ENCODE assay signal across 34 cellular contexts in genomic region chr6:114827135-114827534, GRCh38.
DNase-seq lines count a peak whose midpoint lies in the region; ATAC-seq, FAIRE-seq and TF ChIP-seq lines count a peak whose summit lies in the region.
"Had no signal": no experiment of that assay in that cellular context is flagged by ENCODE, and none has a peak within 500 bp of the region (broad histone marks: within the 10 kb centered on the region; RNA-seq: fewer than 3 reads in every experiment).

No MANE protein-coding gene starts in this region.

- CTCF ChIA-PET in HepG2 (lab: Yijun Ruan, JAX; ENCODE audit: low intra/inter-chr PET ratio, low total read pairs) (no interaction called here), A549 (lab: Yijun Ruan, JAX) (interaction anchor here (0.6 kb wide), 1 partner anchor 440 kb away, joined by 3 read pairs; no protein-coding TSS in a partner anchor), IMR-90 (lab: Yijun Ruan, JAX) (no interaction called here), K562 (lab: Yijun Ruan, JAX; ENCODE audit: low intra/inter-chr PET ratio) (no interaction called here), OCI-LY7 (lab: Charles Lee; ENCODE audit: unreplicated experiment) (no interaction called here)

- H3K4ac ChIP-seq in IMR-90 (ENCODE audit: low read depth, low read length), result no peak overlapping the region

- H3K4me2 ChIP-seq in HepG2 (ENCODE audit: low read depth, low read length) (no peak overlapping the region), A549 (no peak overlapping the region), IMR-90 (ENCODE audit: low read depth, low read length) (no peak overlapping the region), K562 (ENCODE audit: insufficient read depth, low read length) (no peak overlapping the region), OCI-LY7 (ENCODE audit: low read length) (no peak overlapping the region)
- H3K4me2 ChIP-seq: BLaER1; BLaER1 treated with 17β-estradiol and CSF1 and Interleukin-3, amounts not matched to agents 10 nM and 100 nM had no signal

- no peak overlapping the region for H3K27ac ChIP-seq in HepG2 (ENCODE audit: extremely low read length, insufficient read depth, low read length)
- H3K27ac ChIP-seq in right lobe of liver, result no peak overlapping the region
- H3K27ac ChIP-seq in A549, result no peak overlapping the region
- H3K27ac ChIP-seq in IMR-90 (ENCODE audit: insufficient read depth, low read length), result no peak overlapping the region
- H3K27ac ChIP-seq in K562 (ENCODE audit: extremely low read depth, low read depth, low read length), result no peak overlapping the region
- H3K27ac ChIP-seq in OCI-LY7 (ENCODE audit: low read depth, low read length, poor library complexity, severe bottlenecking), result no peak overlapping the region
- H3K27ac ChIP-seq: 22Rv1; BLaER1; BLaER1 treated with 17β-estradiol and CSF1 and Interleukin-3, amounts not matched to agents 10 nM and 100 nM; C4-2B had no signal

- TF ChIP-seq POLR2A in HepG2 (IDR thresholded peaks at IDR 0.05; ENCODE audit: insufficient read depth in 1 of 2, low read depth in 2 of 2, low read length in 2 of 2), result no peak
- no peak for TF ChIP-seq POLR2A in right lobe of liver (IDR thresholded peaks at IDR 0.05)
- TF ChIP-seq POLR2A in A549 (IDR thresholded peaks at IDR 0.05; ENCODE audit: low read length), result no peak
- no peak for TF ChIP-seq POLR2A in IMR-90 (IDR thresholded peaks at IDR 0.05; ENCODE audit: low read depth, low read length)
- TF ChIP-seq POLR2A in K562 (conservative IDR thresholded peaks at IDR 0.05), result no peak

- H2AK5ac ChIP-seq in IMR-90 (ENCODE audit: low read depth, low read length), result no peak overlapping the region

- H3K27me3 ChIP-seq in HepG2 (ENCODE audit: control insufficient read depth in 1 of 2, insufficient read depth in 2 of 2, low read length in 2 of 2) (no peaks in the 10 kb centered on the region), right lobe of liver (no peaks in the 10 kb centered on the region), IMR-90 (ENCODE audit: control insufficient read depth, insufficient read depth, low read length) (no peaks in the 10 kb centered on the region), K562 (ENCODE audit: control insufficient read depth in 2 of 2, insufficient read depth in 2 of 2, low read length in 2 of 2) (no peaks in the 10 kb centered on the region)
- H3K27me3 ChIP-seq: BE2C; BLaER1; BLaER1 treated with 17β-estradiol and CSF1 and Interleukin-3, amounts not matched to agents 10 nM and 100 nM had no signal

- no peaks in the 10 kb centered on the region for H3K9me2 ChIP-seq in OCI-LY7 (ENCODE audit: insufficient read depth, low read length)

- no peak overlapping the region for H3K14ac ChIP-seq in IMR-90 (replicated peaks; ENCODE audit: low read depth, low read length)

- DNase-seq in HepG2 (ENCODE audit: low spot score), result no peak
- DNase-seq in right lobe of liver, result no peak
- no peak for DNase-seq in A549 (ENCODE audit: low read depth in 1 of 2, low spot score in 1 of 2)
- DNase-seq in IMR-90, result no peak
- DNase-seq in K562 (ENCODE audit: extremely low read depth in 1 of 4, low spot score in 3 of 4), result no peak
- no peak for DNase-seq in OCI-LY7 (ENCODE audit: low spot score)
- no peak for DNase-seq in NCI-H146 (lab: John Stamatoyannopoulos, UW)
- DNase-seq: 8988T; ACHN; AML-193; BE2C; C1 segment of cervical spinal cord; Caco-2; Calu3; CD4-positive, alpha-beta memory T cell; CD4-positive, alpha-beta T cell; CD4-positive, CD25-positive, alpha-beta regulatory T cell; CD8-positive, alpha-beta memory T cell; CD8-positive, alpha-beta T cell; COR-L47; DMS 273 treated with DMSO at 0.1 percent for 48 hours; DMS153; DMS53; DMS79; DMS79 treated with DMSO at 0.1 percent for 48 hours; DND-41; EL had no signal

- FAIRE-seq in HepG2 (lab: Jason Lieb, UNC) (no peak), A549 (lab: Jason Lieb, UNC) (no peak), K562 (lab: Jason Lieb, UNC) (no peak)
- FAIRE-seq: A204.1, D721Med had no signal

- no peak for TF ChIP-seq EP300 in HepG2 (IDR thresholded peaks at IDR 0.05; ENCODE audit: low read depth in 2 of 2, low read length in 2 of 2)
- no peak for TF ChIP-seq EP300 in HepG2 (CRISPR knock-in tag; IDR thresholded peaks at IDR 0.05; ENCODE audit: borderline replicate concordance)
- no peak for TF ChIP-seq EP300 in A549 (IDR thresholded peaks at IDR 0.05)
- TF ChIP-seq EP300 in K562 (IDR thresholded peaks at IDR 0.05; ENCODE audit: low read length), result no peak

- H3K56ac ChIP-seq in IMR-90 (ENCODE audit: extremely low read depth, insufficient read depth, low read length), result no peak overlapping the region

- H4K8ac ChIP-seq in IMR-90 (ENCODE audit: low read depth in 2 of 2, low read length in 2 of 2), result no peak overlapping the region

- H3K4me3 ChIP-seq in HepG2 (replicated peaks in 1 of 3; ENCODE audit: insufficient read depth in 1 of 3, low read depth in 2 of 3, low read length in 3 of 3), result no peak overlapping the region
- H3K4me3 ChIP-seq in right lobe of liver, result no peak overlapping the region
- no peak overlapping the region for H3K4me3 ChIP-seq in A549
- no peak overlapping the region for H3K4me3 ChIP-seq in IMR-90 (ENCODE audit: insufficient read depth, low read depth, low read length)
- H3K4me3 ChIP-seq in K562, result no peak overlapping the region
- no peak overlapping the region for H3K4me3 ChIP-seq in OCI-LY7 (ENCODE audit: low read depth, low read length, poor library complexity, severe bottlenecking)
- H3K4me3 ChIP-seq: BLaER1; BLaER1 treated with 17β-estradiol and CSF1 and Interleukin-3, amounts not matched to agents 10 nM and 100 nM had no signal

- H3K4me1 ChIP-seq in HepG2 (ENCODE audit: insufficient read depth, low read length) (no peaks in the 10 kb centered on the region), right lobe of liver (no peaks in the 10 kb centered on the region), A549 (no peaks in the 10 kb centered on the region), IMR-90 (ENCODE audit: control insufficient read depth, insufficient read depth, low read length) (no peaks in the 10 kb centered on the region), K562 (replicated peaks in 1 of 2; ENCODE audit: control insufficient read depth in 2 of 2, insufficient read depth in 2 of 2, low read length in 2 of 2) (no peaks in the 10 kb centered on the region), OCI-LY7 (ENCODE audit: insufficient read depth, low read length, poor library complexity, severe bottlenecking) (no peaks in the 10 kb centered on the region)
- H3K4me1 ChIP-seq: BLaER1; BLaER1 treated with 17β-estradiol and CSF1 and Interleukin-3, amounts not matched to agents 10 nM and 100 nM; Caco-2 had no signal

- H3K36me3 ChIP-seq in HepG2 (replicated peaks in 1 of 2; ENCODE audit: control insufficient read depth in 1 of 2, insufficient read depth in 2 of 2, low read length in 2 of 2), result no peaks in the 10 kb centered on the region
- H3K36me3 ChIP-seq in right lobe of liver, result no peaks in the 10 kb centered on the region
- H3K36me3 ChIP-seq in IMR-90 (ENCODE audit: control insufficient read depth, insufficient read depth, low read length), result no peaks in the 10 kb centered on the region
- no peaks in the 10 kb centered on the region for H3K36me3 ChIP-seq in K562 (ENCODE audit: control insufficient read depth, insufficient read depth, low read length)
- H3K36me3 ChIP-seq in OCI-LY7 (ENCODE audit: insufficient read depth, low read length), result no peaks in the 10 kb centered on the region
- H3K36me3 ChIP-seq: BE2C; BLaER1; BLaER1 treated with 17β-estradiol and CSF1 and Interleukin-3, amounts not matched to agents 10 nM and 100 nM had no signal

- H3K9me1 ChIP-seq in IMR-90 (ENCODE audit: insufficient read depth, low read length) (no peaks in the 10 kb centered on the region), K562 (ENCODE audit: control insufficient read depth, insufficient read depth, low read length) (no peaks in the 10 kb centered on the region)

- TF ChIP-seq CTCF in HepG2 (CRISPR knock-in tag; IDR thresholded peaks at IDR 0.05) (no peak), right lobe of liver (IDR thresholded peaks at IDR 0.05) (no peak), A549 (IDR thresholded peaks at IDR 0.05) (no peak), IMR-90 (conservative IDR thresholded peaks at IDR 0.05; ENCODE audit: low read depth, low read length) (no peak), K562 (IDR thresholded peaks at IDR 0.05 in 2 of 3, conservative IDR thresholded peaks at IDR 0.05 in 1 of 3; ENCODE audit: insufficient read depth in 2 of 3, low read depth in 1 of 3, low read length in 3 of 3) (no peak), OCI-LY7 (conservative IDR thresholded peaks at IDR 0.05; ENCODE audit: low read length) (no peak)

- H4K20me1 ChIP-seq in HepG2 (ENCODE audit: insufficient read depth, low read length), result no peaks in the 10 kb centered on the region
- no peaks in the 10 kb centered on the region for H4K20me1 ChIP-seq in IMR-90 (ENCODE audit: insufficient read depth, low read length)
- H4K20me1 ChIP-seq in K562 (replicated peaks; ENCODE audit: control insufficient read depth, insufficient read depth, low read length), result no peaks in the 10 kb centered on the region
- H4K20me1 ChIP-seq in OCI-LY7 (ENCODE audit: insufficient read depth, low read length), result no peaks in the 10 kb centered on the region
- H4K20me1 ChIP-seq: BLaER1; BLaER1 treated with 17β-estradiol and CSF1 and Interleukin-3, amounts not matched to agents 10 nM and 100 nM had no signal

- no peak for TF ChIP-seq RAD21 in HepG2 (CRISPR knock-in tag; IDR thresholded peaks at IDR 0.05)
- no peak for TF ChIP-seq RAD21 in A549 (conservative IDR thresholded peaks at IDR 0.05 in 1 of 2, IDR thresholded peaks at IDR 0.05 in 1 of 2)
- TF ChIP-seq RAD21 in IMR-90 (IDR thresholded peaks at IDR 0.05; ENCODE audit: low read length), result no peak
- no peak for TF ChIP-seq RAD21 in K562 (CRISPR knock-in tag; conservative IDR thresholded peaks at IDR 0.05 in 1 of 2, IDR thresholded peaks at IDR 0.05 in 1 of 2)

- H2BK15ac ChIP-seq in IMR-90 (ENCODE audit: low read depth, low read length), result no peak overlapping the region

- no peak overlapping the region for H3K9ac ChIP-seq in HepG2 (ENCODE audit: insufficient read depth, low read depth, low read length)
- H3K9ac ChIP-seq in IMR-90 (ENCODE audit: low read depth, low read length), result no peak overlapping the region
- H3K9ac ChIP-seq in K562 (ENCODE audit: insufficient read depth in 1 of 2, low read depth in 2 of 2, low read length in 2 of 2), result no peak overlapping the region
- H3K9ac ChIP-seq: BLaER1; BLaER1 treated with 17β-estradiol and CSF1 and Interleukin-3, amounts not matched to agents 10 nM and 100 nM had no signal

- no peak overlapping the region for H2BK20ac ChIP-seq in IMR-90 (ENCODE audit: low read depth, low read length)

- no peak overlapping the region for H2BK120ac ChIP-seq in IMR-90 (ENCODE audit: low read depth, low read length)

- no peak overlapping the region for H4K91ac ChIP-seq in IMR-90 (ENCODE audit: insufficient read depth, low read depth, low read length)

- no peak overlapping the region for H2BK5ac ChIP-seq in IMR-90 (ENCODE audit: low read depth, low read length, poor library complexity, severe bottlenecking)

- intact Hi-C loops in HepG2 (cut with micrococcal nuclease; ENCODE audit: unreplicated experiment) (no loop called here), right lobe of liver (cut with DNase I) (no loop called here), IMR-90 (cut with micrococcal nuclease) (no loop called here), K562 (cut with micrococcal nuclease) (no loop called here), OCI-LY7 (cut with micrococcal nuclease; ENCODE audit: unreplicated experiment) (no loop called here)

- H3K23ac ChIP-seq in IMR-90 (ENCODE audit: low read depth, low read length), result no peak overlapping the region

- WGBS in HepG2 (ENCODE audit: low lambda C conversion rate), result 0% methylated on average over 1 of the region's 1 CpG
- WGBS in right lobe of liver (ENCODE audit: insufficient coverage, low coverage, low lambda C conversion rate, missing lambda C conversion rate), result 47% methylated on average over 1 of the region's 1 CpG
- 0% methylated on average over 1 of the region's 1 CpG for WGBS in A549 (ENCODE audit: missing lambda C conversion rate)
- no CpG with 5 or more reads among the region's 1 CpG for WGBS in IMR-90 (ENCODE audit: extremely low coverage in 2 of 2, insufficient read length in 1 of 2), 2 experiments
- 0% methylated on average over 1 of the region's 1 CpG for WGBS in K562 (ENCODE audit: insufficient coverage, low coverage, missing lambda C conversion rate)

- H3K9me3 ChIP-seq in HepG2 (ENCODE audit: low read length) (no peaks in the 10 kb centered on the region), right lobe of liver (no peaks in the 10 kb centered on the region), A549 (no peaks in the 10 kb centered on the region), IMR-90 (ENCODE audit: control insufficient read depth, insufficient read depth, low read length) (no peaks in the 10 kb centered on the region), K562 (replicated peaks; ENCODE audit: control insufficient read depth, insufficient read depth, low read depth, low read length) (no peaks in the 10 kb centered on the region), OCI-LY7 (ENCODE audit: low read length) (no peaks in the 10 kb centered on the region)
- H3K9me3 ChIP-seq: BE2C; BLaER1; BLaER1 treated with 17β-estradiol and CSF1 and Interleukin-3, amounts not matched to agents 10 nM and 100 nM; Caco-2 had no signal

- no peaks in the 10 kb centered on the region for H3K79me1 ChIP-seq in IMR-90 (ENCODE audit: low read depth in 1 of 2, low read length in 2 of 2)

- no peak overlapping the region for H4K5ac ChIP-seq in IMR-90 (ENCODE audit: low read depth, low read length)

- BruUV-seq in HepG2 (replicated peaks; lab: Mats Ljungman, UMichigan) (no TSS peak), IMR-90 (replicated peaks; lab: Mats Ljungman, UMichigan) (no TSS peak), K562 (replicated peaks; lab: Mats Ljungman, UMichigan) (no TSS peak), OCI-LY7 (replicated peaks; lab: Mats Ljungman, UMichigan) (no TSS peak)

- dilution Hi-C loops in IMR-90 (cut with HindIII; ENCODE audit: low sequenced_read_pairs, unreplicated experiment), result no loop called here

- ATAC-seq in HepG2 (no peak), right lobe of liver (no peak), A549 (no peak), IMR-90 (ENCODE audit: low read depth) (no peak), K562 (no peak), HG03342 (IDR thresholded peaks at IDR 0.05; ENCODE audit: unreplicated experiment) (no peak)
- ATAC-seq: CD8-positive, alpha-beta T cell had no signal

- no peak overlapping the region for H2AK9ac ChIP-seq in IMR-90 (replicated peaks; ENCODE audit: low read depth, low read length, poor library complexity)

- no peak overlapping the region for H2AFZ ChIP-seq in HepG2 (ENCODE audit: low read length)
- H2AFZ ChIP-seq in IMR-90 (replicated peaks; ENCODE audit: low read length, poor library complexity), result no peak overlapping the region
- H2AFZ ChIP-seq in K562 (ENCODE audit: low read depth, low read length), result no peak overlapping the region
- no peak overlapping the region for H2AFZ ChIP-seq in OCI-LY7 (ENCODE audit: low read length)

- H3K18ac ChIP-seq in IMR-90 (ENCODE audit: low read depth, low read length), result no peak overlapping the region

- H3K79me2 ChIP-seq in HepG2 (ENCODE audit: insufficient read depth, low read length) (no peaks in the 10 kb centered on the region), K562 (ENCODE audit: control insufficient read depth, insufficient read depth, low read length) (no peaks in the 10 kb centered on the region), OCI-LY7 (ENCODE audit: insufficient read depth, low read depth, low read length) (no peaks in the 10 kb centered on the region)

- in situ Hi-C loops in HepG2 (cut with HindIII; ENCODE audit: extremely low pct_ligation_motif_present, low pct_unique_long_range_greater_than_20kb) (no loop called here), IMR-90 (cut with MboI; ENCODE audit: low sequenced_read_pairs) (no loop called here), K562 (cut with MboI) (no loop called here)

- POLR2A ChIA-PET in HepG2 (lab: Yijun Ruan, JAX) (no interaction called here), A549 (lab: Yijun Ruan, JAX) (no interaction called here), IMR-90 (lab: Charles Lee; ENCODE audit: unreplicated experiment) (no interaction called here), K562 (lab: Yijun Ruan, JAX) (no interaction called here), OCI-LY7 (lab: Charles Lee) (interaction anchor here (0.6 kb wide), 1 partner anchor 145 kb away, joined by 3 read pairs; no protein-coding TSS in a partner anchor)

Comparison
In these comparisons a context has a peak if more than half of its experiments do, and no peak if none do; other contexts are left out.
1. Of the 241 proteins assayed by ChIP-seq in both HepG2 and K562: peak only in HepG2: MAFF and MAFK; only in K562: MAFG; in both: none; in neither: 238.